In genomic region chr9:135499326-135500070, GRCh38 we compare ENCODE assay signal across 1 cellular context.
A peak's percentile ranks its signal among the peaks of the same experiment; 100 is the strongest.
TF ChIP-seq lines count a peak whose summit lies in the region.

No MANE protein-coding gene starts in this region.

TF ChIP-seq in HepG2, 621 proteins besides CTCF, POLR2A, EP300 and RAD21 (continued from another document and continues in another):
- TF ChIP-seq MXD3 (CRISPR knock-in tag; IDR thresholded peaks at IDR 0.05) (peak; percentile 88), GATAD1 (CRISPR knock-in tag; IDR thresholded peaks at IDR 0.05) (peak; percentile 56; the same call in 1 of the 2 replicates), REPIN1 (CRISPR knock-in tag; IDR thresholded peaks at IDR 0.05; ENCODE audit: borderline replicate concordance, low read depth) (peak; percentile 53; the same call in 1 of the 2 replicates), MEIS2 (CRISPR knock-in tag; IDR thresholded peaks at IDR 0.05) (no peak), PHF8 (CRISPR knock-in tag; IDR thresholded peaks at IDR 0.05) (peak; percentile 31; the same call in 1 of the 2 replicates), ARID4A (CRISPR knock-in tag; IDR thresholded peaks at IDR 0.05; ENCODE audit: borderline replicate concordance) (peak; percentile 97), TGIF2 (CRISPR knock-in tag; IDR thresholded peaks at IDR 0.05) (peak; percentile 32; the same call in 1 of the 2 replicates), KMT2A (CRISPR knock-in tag; IDR thresholded peaks at IDR 0.05) (0 out of 2 replicates have a peak, but pooled peaks have one; percentile 30), ZEB1 (IDR thresholded peaks at IDR 0.05; ENCODE audit: insufficient replicate concordance, low read depth) (peak; percentile 29), HDAC1 (CRISPR knock-in tag; IDR thresholded peaks at IDR 0.05) (peak; percentile 92), PCBP1 (IDR thresholded peaks at IDR 0.05; ENCODE audit: borderline replicate concordance, low read depth, low read length) (0 out of 2 replicates have a peak, but pooled peaks have one; percentile 50), DMAP1 (CRISPR knock-in tag; IDR thresholded peaks at IDR 0.05) (peak; percentile 31; the same call in 1 of the 2 replicates), ZNF605 (CRISPR knock-in tag; IDR thresholded peaks at IDR 0.05) (0 out of 2 replicates have a peak, but pooled peaks have one; percentile 2), ZNF180 (CRISPR knock-in tag; IDR thresholded peaks at IDR 0.05; ENCODE audit: borderline replicate concordance, low read depth) (no peak), ZNF572 (CRISPR knock-in tag; IDR thresholded peaks at IDR 0.05) (no peak), KDM3A (CRISPR knock-in tag; IDR thresholded peaks at IDR 0.05; ENCODE audit: low read depth) (no peak), HMGXB4 (CRISPR knock-in tag; IDR thresholded peaks at IDR 0.05; ENCODE audit: borderline replicate concordance in 1 of 2, low read depth in 1 of 2) (peak in 1 of 2 experiments; percentile 57; a peak in 1 of 4 replicates), ZNF883 (CRISPR knock-in tag; IDR thresholded peaks at IDR 0.05; ENCODE audit: not compliant biosample characterization) (no peak), SCMH1 (CRISPR knock-in tag; IDR thresholded peaks at IDR 0.05; ENCODE audit: borderline replicate concordance) (no peak), ZNF263 (CRISPR knock-in tag; IDR thresholded peaks at IDR 0.05) (peak; percentile 89), STAT5B (CRISPR knock-in tag; IDR thresholded peaks at IDR 0.05) (no peak), ZNF292 (CRISPR knock-in tag; IDR thresholded peaks at IDR 0.05; ENCODE audit: borderline replicate concordance, low read depth) (no peak), MYPOP (CRISPR knock-in tag; IDR thresholded peaks at IDR 0.05) (0 out of 2 replicates have a peak, but pooled peaks have one; percentile 51), GABPA (IDR thresholded peaks at IDR 0.05; ENCODE audit: low read depth, low read length) (no peak), GABPA (CRISPR knock-in tag; IDR thresholded peaks at IDR 0.05; ENCODE audit: low read depth) (peak; percentile 23; the same call in 1 of the 2 replicates), SUZ12 (IDR thresholded peaks at IDR 0.05; ENCODE audit: low read depth, low read length) (no peak), HINFP (CRISPR knock-in tag; IDR thresholded peaks at IDR 0.05; ENCODE audit: low read depth) (0 out of 2 replicates have a peak, but pooled peaks have one; percentile 27), HDAC2 (CRISPR knock-in tag; IDR thresholded peaks at IDR 0.05) (peak; percentile 60; the same call in 1 of the 2 replicates), NFYC (CRISPR knock-in tag; IDR thresholded peaks at IDR 0.05) (peak; percentile 18; the same call in 1 of the 2 replicates)
- TF ChIP-seq, protein P1, sequence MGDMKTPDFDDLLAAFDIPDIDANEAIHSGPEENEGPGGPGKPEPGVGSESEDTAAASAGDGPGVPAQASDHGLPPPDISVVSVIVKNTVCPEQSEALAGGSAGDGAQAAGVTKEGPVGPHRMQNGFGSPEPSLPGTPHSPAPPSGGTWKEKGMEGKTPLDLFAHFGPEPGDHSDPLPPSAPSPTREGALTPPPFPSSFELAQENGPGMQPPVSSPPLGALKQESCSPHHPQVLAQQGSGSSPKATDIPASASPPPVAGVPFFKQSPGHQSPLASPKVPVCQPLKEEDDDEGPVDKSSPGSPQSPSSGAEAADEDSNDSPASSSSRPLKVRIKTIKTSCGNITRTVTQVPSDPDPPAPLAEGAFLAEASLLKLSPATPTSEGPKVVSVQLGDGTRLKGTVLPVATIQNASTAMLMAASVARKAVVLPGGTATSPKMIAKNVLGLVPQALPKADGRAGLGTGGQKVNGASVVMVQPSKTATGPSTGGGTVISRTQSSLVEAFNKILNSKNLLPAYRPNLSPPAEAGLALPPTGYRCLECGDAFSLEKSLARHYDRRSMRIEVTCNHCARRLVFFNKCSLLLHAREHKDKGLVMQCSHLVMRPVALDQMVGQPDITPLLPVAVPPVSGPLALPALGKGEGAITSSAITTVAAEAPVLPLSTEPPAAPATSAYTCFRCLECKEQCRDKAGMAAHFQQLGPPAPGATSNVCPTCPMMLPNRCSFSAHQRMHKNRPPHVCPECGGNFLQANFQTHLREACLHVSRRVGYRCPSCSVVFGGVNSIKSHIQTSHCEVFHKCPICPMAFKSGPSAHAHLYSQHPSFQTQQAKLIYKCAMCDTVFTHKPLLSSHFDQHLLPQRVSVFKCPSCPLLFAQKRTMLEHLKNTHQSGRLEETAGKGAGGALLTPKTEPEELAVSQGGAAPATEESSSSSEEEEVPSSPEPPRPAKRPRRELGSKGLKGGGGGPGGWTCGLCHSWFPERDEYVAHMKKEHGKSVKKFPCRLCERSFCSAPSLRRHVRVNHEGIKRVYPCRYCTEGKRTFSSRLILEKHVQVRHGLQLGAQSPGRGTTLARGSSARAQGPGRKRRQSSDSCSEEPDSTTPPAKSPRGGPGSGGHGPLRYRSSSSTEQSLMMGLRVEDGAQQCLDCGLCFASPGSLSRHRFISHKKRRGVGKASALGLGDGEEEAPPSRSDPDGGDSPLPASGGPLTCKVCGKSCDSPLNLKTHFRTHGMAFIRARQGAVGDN (CRISPR knock-in tag; IDR thresholded peaks at IDR 0.05): peak; percentile 69
- TF ChIP-seq, protein P2, sequence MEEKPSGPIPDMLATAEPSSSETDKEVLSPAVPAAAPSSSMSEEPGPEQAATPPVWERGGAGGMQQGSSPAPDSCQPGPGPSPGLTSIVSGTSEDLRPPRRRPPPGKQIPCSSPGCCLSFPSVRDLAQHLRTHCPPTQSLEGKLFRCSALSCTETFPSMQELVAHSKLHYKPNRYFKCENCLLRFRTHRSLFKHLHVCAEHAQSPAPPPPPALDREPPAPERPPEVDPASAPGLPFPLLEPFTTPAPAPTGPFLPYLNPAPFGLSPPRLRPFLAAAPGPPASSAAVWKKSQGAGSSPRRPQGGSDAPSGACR (CRISPR knock-in tag; IDR thresholded peaks at IDR 0.05): 0 out of 2 replicates have a peak, but pooled peaks have one; percentile 20
- TF ChIP-seq, protein P3, sequence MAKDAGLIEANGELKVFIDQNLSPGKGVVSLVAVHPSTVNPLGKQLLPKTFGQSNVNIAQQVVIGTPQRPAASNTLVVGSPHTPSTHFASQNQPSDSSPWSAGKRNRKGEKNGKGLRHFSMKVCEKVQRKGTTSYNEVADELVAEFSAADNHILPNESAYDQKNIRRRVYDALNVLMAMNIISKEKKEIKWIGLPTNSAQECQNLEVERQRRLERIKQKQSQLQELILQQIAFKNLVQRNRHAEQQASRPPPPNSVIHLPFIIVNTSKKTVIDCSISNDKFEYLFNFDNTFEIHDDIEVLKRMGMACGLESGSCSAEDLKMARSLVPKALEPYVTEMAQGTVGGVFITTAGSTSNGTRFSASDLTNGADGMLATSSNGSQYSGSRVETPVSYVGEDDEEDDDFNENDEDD (CRISPR knock-in tag; IDR thresholded peaks at IDR 0.05; ENCODE audit: borderline replicate concordance): peak; percentile 35; the same call in 1 of the 2 replicates
- TF ChIP-seq, protein P4, sequence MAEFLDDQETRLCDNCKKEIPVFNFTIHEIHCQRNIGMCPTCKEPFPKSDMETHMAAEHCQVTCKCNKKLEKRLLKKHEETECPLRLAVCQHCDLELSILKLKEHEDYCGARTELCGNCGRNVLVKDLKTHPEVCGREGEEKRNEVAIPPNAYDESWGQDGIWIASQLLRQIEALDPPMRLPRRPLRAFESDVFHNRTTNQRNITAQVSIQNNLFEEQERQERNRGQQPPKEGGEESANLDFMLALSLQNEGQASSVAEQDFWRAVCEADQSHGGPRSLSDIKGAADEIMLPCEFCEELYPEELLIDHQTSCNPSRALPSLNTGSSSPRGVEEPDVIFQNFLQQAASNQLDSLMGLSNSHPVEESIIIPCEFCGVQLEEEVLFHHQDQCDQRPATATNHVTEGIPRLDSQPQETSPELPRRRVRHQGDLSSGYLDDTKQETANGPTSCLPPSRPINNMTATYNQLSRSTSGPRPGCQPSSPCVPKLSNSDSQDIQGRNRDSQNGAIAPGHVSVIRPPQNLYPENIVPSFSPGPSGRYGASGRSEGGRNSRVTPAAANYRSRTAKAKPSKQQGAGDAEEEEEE (CRISPR knock-in tag; IDR thresholded peaks at IDR 0.05; ENCODE audit: borderline replicate concordance): no peak
- TF ChIP-seq, protein P5, sequence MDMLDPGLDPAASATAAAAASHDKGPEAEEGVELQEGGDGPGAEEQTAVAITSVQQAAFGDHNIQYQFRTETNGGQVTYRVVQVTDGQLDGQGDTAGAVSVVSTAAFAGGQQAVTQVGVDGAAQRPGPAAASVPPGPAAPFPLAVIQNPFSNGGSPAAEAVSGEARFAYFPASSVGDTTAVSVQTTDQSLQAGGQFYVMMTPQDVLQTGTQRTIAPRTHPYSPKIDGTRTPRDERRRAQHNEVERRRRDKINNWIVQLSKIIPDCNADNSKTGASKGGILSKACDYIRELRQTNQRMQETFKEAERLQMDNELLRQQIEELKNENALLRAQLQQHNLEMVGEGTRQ (IDR thresholded peaks at IDR 0.05; ENCODE audit: low read depth, low read length): peak; percentile 96
- TF ChIP-seq, protein P5 (CRISPR knock-in tag; IDR thresholded peaks at IDR 0.05; ENCODE audit: borderline replicate concordance): peak; percentile 97; the same call in 1 of the 2 replicates
- TF ChIP-seq, protein P6, sequence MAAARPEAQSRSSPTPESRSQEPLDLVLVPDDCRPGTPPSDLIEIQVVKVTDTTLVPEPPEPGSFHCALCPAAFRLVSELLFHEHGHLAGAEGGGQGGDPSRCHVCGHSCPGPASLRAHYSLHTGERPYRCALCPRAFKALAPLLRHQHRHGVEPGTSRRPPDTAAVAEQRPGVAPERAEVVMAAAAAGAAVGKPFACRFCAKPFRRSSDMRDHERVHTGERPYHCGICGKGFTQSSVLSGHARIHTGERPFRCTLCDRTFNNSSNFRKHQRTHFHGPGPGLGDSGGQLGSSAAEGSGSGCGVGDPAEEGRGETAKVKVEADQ (CRISPR knock-in tag; IDR thresholded peaks at IDR 0.05; ENCODE audit: borderline replicate concordance): no peak
- TF ChIP-seq, protein P7, sequence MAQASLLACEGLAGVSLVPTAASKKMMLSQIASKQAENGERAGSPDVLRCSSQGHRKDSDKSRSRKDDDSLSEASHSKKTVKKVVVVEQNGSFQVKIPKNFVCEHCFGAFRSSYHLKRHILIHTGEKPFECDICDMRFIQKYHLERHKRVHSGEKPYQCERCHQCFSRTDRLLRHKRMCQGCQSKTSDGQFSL (CRISPR knock-in tag; IDR thresholded peaks at IDR 0.05): peak; percentile 100
